ENCODE assay signal across 14 cellular contexts in genomic region chr1:84164156-84164555, GRCh38. TPM values are rescaled to one million over a fixed set of nuclear protein-coding genes. Genes with fewer than 3 reads are reported as not detected.
DNase-seq lines count a peak whose midpoint lies in the region; ATAC-seq and TF ChIP-seq lines count a peak whose summit lies in the region.
"Had no signal": no experiment of that assay in that cellular context is flagged by ENCODE, and none has a peak within 500 bp of the region (broad histone marks: within the 10 kb centered on the region; RNA-seq: fewer than 3 reads in every experiment).

No MANE protein-coding gene starts in this region.

- H3K79me2 ChIP-seq in smooth muscle cell (ENCODE audit: low read depth), result peaks cover 19% of the 10 kb centered on the region

- ATAC-seq in T-helper 17 cell, result no peak
- no peak for ATAC-seq in GM21528 (IDR thresholded peaks at IDR 0.05; ENCODE audit: low FRiP score, unreplicated experiment)

- H3K27me3 Mint-ChIP-seq in T-helper 17 cell (no peaks in the 10 kb centered on the region), progenitor cell of endocrine pancreas (no peaks in the 10 kb centered on the region)

- H3F3A ChIP-seq in smooth muscle cell (ENCODE audit: low read depth), result no peaks in the 10 kb centered on the region

- H4K20me1 ChIP-seq in smooth muscle cell (ENCODE audit: low read depth), result no peaks in the 10 kb centered on the region

- TF ChIP-seq CTCF in C4-2B (conservative IDR thresholded peaks at IDR 0.05) (no peak), fibroblast of pulmonary artery (IDR thresholded peaks at IDR 0.05; ENCODE audit: low read length, missing control alignments) (no peak), progenitor cell of endocrine pancreas (IDR thresholded peaks at IDR 0.05; ENCODE audit: unreplicated experiment) (no peak), smooth muscle cell (IDR thresholded peaks at IDR 0.05; ENCODE audit: borderline replicate concordance, insufficient read depth, poor library complexity, severe bottlenecking) (no peak)

- H3K4me2 ChIP-seq in smooth muscle cell, result no peak overlapping the region

- H3K27ac Mint-ChIP-seq in T-helper 17 cell (no peak overlapping the region), progenitor cell of endocrine pancreas (no peak overlapping the region)

- H3K4me3 Mint-ChIP-seq in T-helper 17 cell, result peak overlapping the region; percentile 12
- no peak overlapping the region for H3K4me3 Mint-ChIP-seq in progenitor cell of endocrine pancreas (ENCODE audit: low read depth)

- H3K36me3 Mint-ChIP-seq in T-helper 17 cell (ENCODE audit: low read depth), result peaks cover 2% of the 10 kb centered on the region
- H3K36me3 Mint-ChIP-seq in progenitor cell of endocrine pancreas (ENCODE audit: insufficient read depth), result peaks cover 14% of the 10 kb centered on the region

- H3K27ac ChIP-seq in C4-2B (peak overlapping the region; percentile 54; the same call in 1 of the 2 replicates), smooth muscle cell (ENCODE audit: low read depth) (no peak overlapping the region)

- H3K4me1 Mint-ChIP-seq in T-helper 17 cell (peaks cover 54% of the 10 kb centered on the region), progenitor cell of endocrine pancreas (ENCODE audit: low read depth) (peaks cover 14% of the 10 kb centered on the region)

- DNase-seq in MG63 (no peak), T-helper 17 cell (no peak), fibroblast of pulmonary artery (ENCODE audit: low read depth) (peak; percentile 48), anterior cingulate cortex (lab: John Stamatoyannopoulos, UW) (no peak), progenitor cell of endocrine pancreas (ENCODE audit: low spot score, unreplicated experiment) (no peak), smooth muscle cell (lab: John Stamatoyannopoulos, UW; ENCODE audit: unreplicated experiment) (no peak)
- DNase-seq: amniotic stem cell; DMS79; GOT3; NCI-H345; stimulated activated CD4-positive, alpha-beta T cell treated with anti-CD3 and anti-CD28 coated beads, Interleukin-4, amount 100 ng/mL, for 24 hours; T-helper 9 cell had no signal

- H3K36me3 ChIP-seq in MG63 (no peaks in the 10 kb centered on the region), smooth muscle cell (ENCODE audit: low read depth) (no peaks in the 10 kb centered on the region)

- no peak overlapping the region for H2AFZ ChIP-seq in smooth muscle cell (ENCODE audit: low read depth)

- H3K9me3 Mint-ChIP-seq in progenitor cell of endocrine pancreas (ENCODE audit: low read depth), result peaks cover 12% of the 10 kb centered on the region

- H3K27me3 ChIP-seq in MG63 (no peaks in the 10 kb centered on the region), smooth muscle cell (ENCODE audit: low read depth) (no peaks in the 10 kb centered on the region)

- H3K4me1 ChIP-seq in smooth muscle cell (ENCODE audit: low read depth), result no peaks in the 10 kb centered on the region

- WGBS in smooth muscle cell (ENCODE audit: low lambda C conversion rate), result 93% methylated on average over 5 of the region's 5 CpGs

- H3K4me3 ChIP-seq in MG63 (peak overlapping the region; percentile 19), fibroblast of pulmonary artery (replicated peaks; ENCODE audit: low read depth, low read length) (peak overlapping the region; percentile 48), smooth muscle cell (no peak overlapping the region)

- no peak overlapping the region for H3K9ac ChIP-seq in smooth muscle cell (ENCODE audit: low read depth)

- H3K9me3 ChIP-seq in MG63, result no peaks in the 10 kb centered on the region
- no peaks in the 10 kb centered on the region for H3K9me3 ChIP-seq in T-helper 17 cell (ENCODE audit: control insufficient read depth, low read length, poor library complexity, severe bottlenecking)
- H3K9me3 ChIP-seq in smooth muscle cell (replicated peaks; ENCODE audit: low read depth), result no peaks in the 10 kb centered on the region

RNA-seq across cellular contexts. Expression of gene PRKACB, which starts 20.1 kb away (rescaled TPM):
- total RNA-seq in MG63 (2014; rRNA removed; shearing (Covaris generic); ENCODE audit: low replicate concordance), result 6.7 and 8.2 TPM in 2 replicates
- total RNA-seq in T-helper 17 cell (10 to 100 TPM; 72.8 to 77.6 TPM), progenitor cell of endocrine pancreas (96.0 and 101 TPM in 2 replicates), smooth muscle cell (42.3 and 46.5 TPM in 2 replicates)
- 18.8 and 19.4 TPM in 2 replicates for polyA plus RNA-seq in smooth muscle cell
